Comparison of ENCODE assay signal across 19 cellular contexts in genomic region chr6:4396032-4396431, GRCh38.
DNase-seq lines count a peak whose midpoint lies in the region; ATAC-seq and TF ChIP-seq lines count a peak whose summit lies in the region.
"Had no signal": no experiment of that assay in that cellular context is flagged by ENCODE, and none has a peak within 500 bp of the region (broad histone marks: within the 10 kb centered on the region; RNA-seq: fewer than 3 reads in every experiment).

No MANE protein-coding gene starts in this region.

- peaks cover 8% of the 10 kb centered on the region; the same call in 1 of the 2 replicates for H3K4me1 ChIP-seq in IMR-90 (ENCODE audit: control insufficient read depth, insufficient read depth, low read length)
- H3K4me1 ChIP-seq: HAP-1, Peyer's patch had no signal

- no peaks in the 10 kb centered on the region for H4K20me1 ChIP-seq in IMR-90 (ENCODE audit: insufficient read depth, low read length)

- H4K8ac ChIP-seq in IMR-90 (ENCODE audit: low read depth in 2 of 2, low read length in 2 of 2), result no peak overlapping the region

- no TSS peak for BruUV-seq in IMR-90 (replicated peaks; lab: Mats Ljungman, UMichigan)

- H2AK9ac ChIP-seq in IMR-90 (replicated peaks; ENCODE audit: low read depth, low read length, poor library complexity), result no peak overlapping the region

- POLR2A ChIA-PET in IMR-90 (lab: Charles Lee; ENCODE audit: unreplicated experiment), result no interaction called here

- DNase-seq in IMR-90 (peak; percentile 35), cardiac fibroblast (ENCODE audit: low read depth in 2 of 2) (peak in 1 of 2 donors; percentile 40), fibroblast of villous mesenchyme (ENCODE audit: low read depth) (no peak), type B pancreatic cell (ENCODE audit: extremely low spot score, unreplicated experiment) (no peak), NCI-H1092 (lab: John Stamatoyannopoulos, UW) (no peak)
- DNase-seq: CD4-positive, alpha-beta T cell; MG63; NCI-H1092 treated with DMSO at 0.1 percent for 48 hours; NCI-H2081 treated with DMSO at 0.1 percent for 48 hours; NCI-H2227 treated with DMSO at 0.1 percent for 48 hours; NCI-H524; Peyer's patch; Right ventricle myocardium superior had no signal

- H2AFZ ChIP-seq in IMR-90 (replicated peaks; ENCODE audit: low read length, poor library complexity), result no peak overlapping the region

- no peak overlapping the region for H2BK20ac ChIP-seq in IMR-90 (ENCODE audit: low read depth, low read length)

- no peak overlapping the region for H3K14ac ChIP-seq in IMR-90 (replicated peaks; ENCODE audit: low read depth, low read length)

- no peak overlapping the region for H3K27ac Mint-ChIP-seq in type B pancreatic cell
- H3K27ac Mint-ChIP-seq: B cell; CD4-positive, alpha-beta T cell had no signal

- H3K27me3 Mint-ChIP-seq in type B pancreatic cell, result no peaks in the 10 kb centered on the region

- TF ChIP-seq RAD21 in IMR-90 (IDR thresholded peaks at IDR 0.05; ENCODE audit: low read length), result no peak

- H3K36me3 ChIP-seq in IMR-90 (ENCODE audit: control insufficient read depth, insufficient read depth, low read length), result no peaks in the 10 kb centered on the region
- H3K36me3 ChIP-seq: HAP-1, MG63, Peyer's patch had no signal

- no peak overlapping the region for H4K5ac ChIP-seq in IMR-90 (ENCODE audit: low read depth, low read length)

- in situ Hi-C loops in IMR-90 (cut with MboI; ENCODE audit: low sequenced_read_pairs), result no loop called here

- H3K9me1 ChIP-seq in IMR-90 (ENCODE audit: insufficient read depth, low read length), result no peaks in the 10 kb centered on the region

- H3K4me1 Mint-ChIP-seq in type B pancreatic cell (ENCODE audit: unreplicated experiment), result peaks cover 8% of the 10 kb centered on the region
- H3K4me1 Mint-ChIP-seq: B cell had no signal

- TF ChIP-seq CTCF in IMR-90 (conservative IDR thresholded peaks at IDR 0.05; ENCODE audit: low read depth, low read length), result 0 out of 2 replicates have a peak, but pooled peaks have one; percentile 8
- TF ChIP-seq CTCF in cardiac fibroblast (IDR thresholded peaks at IDR 0.05; ENCODE audit: low read depth, low read length), result peak; percentile 5
- TF ChIP-seq CTCF in fibroblast of villous mesenchyme (IDR thresholded peaks at IDR 0.05; ENCODE audit: insufficient read depth, low read depth, low read length), result peak; percentile 20
- TF ChIP-seq CTCF in type B pancreatic cell (conservative IDR thresholded peaks at IDR 0.05), result peak; percentile 62

- dilution Hi-C loops in IMR-90 (cut with HindIII; ENCODE audit: low sequenced_read_pairs, unreplicated experiment), result no loop called here

- no peak overlapping the region for H2AK5ac ChIP-seq in IMR-90 (ENCODE audit: low read depth, low read length)

- TF ChIP-seq POLR2A in IMR-90 (IDR thresholded peaks at IDR 0.05; ENCODE audit: low read depth, low read length), result no peak

- H3K4ac ChIP-seq in IMR-90 (ENCODE audit: low read depth, low read length), result no peak overlapping the region

- H2BK120ac ChIP-seq in IMR-90 (ENCODE audit: low read depth, low read length), result no peak overlapping the region

- WGBS in IMR-90 (ENCODE audit: extremely low coverage in 2 of 2, insufficient read length in 1 of 2), 2 experiments, result no CpG with 5 or more reads among the region's 2 CpGs

- H3K56ac ChIP-seq in IMR-90 (ENCODE audit: extremely low read depth, insufficient read depth, low read length), result no peak overlapping the region

- no peaks in the 10 kb centered on the region for H3K79me1 ChIP-seq in IMR-90 (ENCODE audit: low read depth in 1 of 2, low read length in 2 of 2)

- H3K9me3 Mint-ChIP-seq in type B pancreatic cell, result no peaks in the 10 kb centered on the region
- H3K9me3 Mint-ChIP-seq: CD4-positive, alpha-beta T cell had no signal

- no peak overlapping the region for H4K91ac ChIP-seq in IMR-90 (ENCODE audit: insufficient read depth, low read depth, low read length)

- H3K9ac ChIP-seq in IMR-90 (ENCODE audit: low read depth, low read length), result no peak overlapping the region
- H3K9ac ChIP-seq: KMS-11 had no signal

- no peak overlapping the region for H3K4me2 ChIP-seq in IMR-90 (ENCODE audit: low read depth, low read length)
- H3K4me2 ChIP-seq: KMS-11 had no signal

- H3K27me3 ChIP-seq in IMR-90 (ENCODE audit: control insufficient read depth, insufficient read depth, low read length), result no peaks in the 10 kb centered on the region
- H3K27me3 ChIP-seq: MG63, Peyer's patch had no signal

- no peaks in the 10 kb centered on the region for H3K9me3 ChIP-seq in IMR-90 (ENCODE audit: control insufficient read depth, insufficient read depth, low read length)
- H3K9me3 ChIP-seq: HAP-1, MG63, Peyer's patch had no signal

- no peak overlapping the region for H2BK15ac ChIP-seq in IMR-90 (ENCODE audit: low read depth, low read length)

- CTCF ChIA-PET in IMR-90 (lab: Yijun Ruan, JAX), result interaction anchor here (0.7 to 1.8 kb wide), 4 partner anchors 8 to 123 kb away, joined by 3 to 6 read pairs (median 3); no protein-coding TSS in a partner anchor

- H3K23ac ChIP-seq in IMR-90 (ENCODE audit: low read depth, low read length), result no peak overlapping the region

- H3K18ac ChIP-seq in IMR-90 (ENCODE audit: low read depth, low read length), result no peak overlapping the region

- H3K36me3 Mint-ChIP-seq in type B pancreatic cell, result no peaks in the 10 kb centered on the region

- no peak overlapping the region for H3K4me3 ChIP-seq in IMR-90 (ENCODE audit: insufficient read depth, low read depth, low read length)
- H3K4me3 ChIP-seq in cardiac fibroblast (replicated peaks in 1 of 2; ENCODE audit: low read depth in 2 of 2, low read length in 2 of 2), result no peak overlapping the region
- H3K4me3 ChIP-seq in fibroblast of villous mesenchyme (ENCODE audit: low read depth, low read length), result no peak overlapping the region
- H3K4me3 ChIP-seq: HAP-1, MG63, Peyer's patch had no signal

- H3K4me3 Mint-ChIP-seq in type B pancreatic cell, result no peak overlapping the region
- H3K4me3 Mint-ChIP-seq: B cell; CD4-positive, alpha-beta T cell had no signal

- intact Hi-C loops in IMR-90 (cut with micrococcal nuclease), result no loop called here

- no peak overlapping the region for H2BK5ac ChIP-seq in IMR-90 (ENCODE audit: low read depth, low read length, poor library complexity, severe bottlenecking)

- no peak overlapping the region for H3K27ac ChIP-seq in IMR-90 (ENCODE audit: insufficient read depth, low read length)
- H3K27ac ChIP-seq: HL-60, KMS-11, Peyer's patch had no signal

- ATAC-seq in IMR-90 (ENCODE audit: low read depth) (no peak), GM18867 (IDR thresholded peaks at IDR 0.05; ENCODE audit: unreplicated experiment) (no peak), HG02678 (IDR thresholded peaks at IDR 0.05; ENCODE audit: unreplicated experiment) (no peak)

TF ChIP-seq in IMR-90, 13 proteins besides CTCF, POLR2A, EP300 and RAD21:
- TF ChIP-seq MAZ (IDR thresholded peaks at IDR 0.05; ENCODE audit: borderline replicate concordance, low read depth, low read length) (no peak), USF2 (IDR thresholded peaks at IDR 0.05; ENCODE audit: low read depth, low read length) (no peak), FOS (IDR thresholded peaks at IDR 0.05; ENCODE audit: low read depth, low read length) (no peak), RFX5 (IDR thresholded peaks at IDR 0.05; ENCODE audit: low read depth, low read length) (no peak), ELK1 (IDR thresholded peaks at IDR 0.05; ENCODE audit: borderline replicate concordance, low read depth, low read length) (no peak), RCOR1 (IDR thresholded peaks at IDR 0.05; ENCODE audit: insufficient replicate concordance, low read length) (no peak), NFE2L2 (IDR thresholded peaks at IDR 0.05; ENCODE audit: low read depth, low read length) (no peak), MAFK (IDR thresholded peaks at IDR 0.05; ENCODE audit: low read depth, low read length) (no peak), BHLHE40 (IDR thresholded peaks at IDR 0.05; ENCODE audit: low read depth, low read length) (no peak), SMC3 (IDR thresholded peaks at IDR 0.05; ENCODE audit: low read depth, low read length) (no peak), CHD1 (IDR thresholded peaks at IDR 0.05; ENCODE audit: low read depth, low read length) (no peak), CEBPB (IDR thresholded peaks at IDR 0.05; ENCODE audit: low read depth, low read length) (no peak), MXI1 (IDR thresholded peaks at IDR 0.05; ENCODE audit: borderline replicate concordance, low read depth, low read length) (no peak)

Comparison
In these comparisons a context has a peak if more than half of its experiments do, and no peak if none do; other contexts are left out.
1. CTCF ChIP-seq: peak in every context shown above with its lines; median percentile 62 in type B pancreatic cell; 20 in fibroblast of villous mesenchyme; 8 in IMR-90; 5 in cardiac fibroblast.